In genomic region chr1:222711319-222712252, GRCh38 we compare ENCODE assay signal across 8 cellular contexts. TPM values are rescaled to one million over a fixed set of nuclear protein-coding genes. Genes with fewer than 3 reads are reported as not detected.
DNase-seq lines count a peak whose midpoint lies in the region; ATAC-seq and TF ChIP-seq lines count a peak whose summit lies in the region.

No MANE protein-coding gene starts in this region.

- DNase-seq in Caco-2 (peak; percentile 59 to 64), HPDE6-E6E7 (ENCODE audit: extremely low spot score) (peak; percentile 76), OCI-LY7 (ENCODE audit: low spot score) (peak; percentile 62), erythroblast (lab: John Stamatoyannopoulos, UW) (peak; percentile 95 to 96), myocyte (ENCODE audit: low read depth) (peak; percentile 71)
- peak; percentile 66 for DNase-seq in activated T-cell treated with anti-CD3 and anti-CD28 coated beads, Interleukin-2, amount 50 U/mL, for 1 hour
- peak; percentile 50 for DNase-seq in stimulated activated naive CD4-positive, alpha-beta T cell treated with Interleukin-2 at 50 U/mL for 16 hours (lab: John Stamatoyannopoulos, UW)

- H3K9me3 ChIP-seq in Caco-2 = no peaks in the 10 kb centered on the region
- no peaks in the 10 kb centered on the region for H3K9me3 ChIP-seq in OCI-LY7 (ENCODE audit: low read length)

- peak; percentile 32 for ATAC-seq in GM21360 (IDR thresholded peaks at IDR 0.05; ENCODE audit: unreplicated experiment)

- CTCF ChIA-PET in Caco-2 (lab: Charles Lee) = no interaction called here
- CTCF ChIA-PET in OCI-LY7 (lab: Charles Lee; ENCODE audit: unreplicated experiment) = interaction anchor here (0.6 kb wide), 1 partner anchor 252 kb away, joined by 3 read pairs; no protein-coding TSS in a partner anchor

- H3K27ac Mint-ChIP-seq in Caco-2 (ENCODE audit: unreplicated experiment) = peak overlapping the region; percentile 97

- H3K9me3 Mint-ChIP-seq in Caco-2 (ENCODE audit: unreplicated experiment) = no peaks in the 10 kb centered on the region

- peak overlapping the region; percentile 99 for H3K4me3 Mint-ChIP-seq in Caco-2 (ENCODE audit: unreplicated experiment)

- H3K4me3 ChIP-seq in Caco-2 (ENCODE audit: low read depth, low read length) (peak overlapping the region; percentile 77), OCI-LY7 (ENCODE audit: low read depth, low read length, poor library complexity, severe bottlenecking) (peak overlapping the region; percentile 98)

- H3K27ac ChIP-seq in OCI-LY7 (ENCODE audit: low read depth, low read length, poor library complexity, severe bottlenecking) = peak overlapping the region; percentile 51

- intact Hi-C loops in Caco-2 (cut with micrococcal nuclease; ENCODE audit: unreplicated experiment) (no loop called here), OCI-LY7 (cut with micrococcal nuclease; ENCODE audit: unreplicated experiment) (loop anchor here (1.0 to 10.0 kb wide), 4 partner anchors 21 to 969 kb away; partner anchors contain the start of gene DUSP10)

- H3K36me3 ChIP-seq in Caco-2 (ENCODE audit: control insufficient read depth, insufficient read depth, low read length) (no peaks in the 10 kb centered on the region), OCI-LY7 (ENCODE audit: insufficient read depth, low read length) (peaks cover 21% of the 10 kb centered on the region)

- H3K4me1 ChIP-seq in Caco-2 (peaks cover 3% of the 10 kb centered on the region; the same call in 1 of the 2 replicates), OCI-LY7 (ENCODE audit: insufficient read depth, low read length, poor library complexity, severe bottlenecking) (peaks cover 17% of the 10 kb centered on the region)

- H3K36me3 Mint-ChIP-seq in Caco-2 (ENCODE audit: insufficient read depth, unreplicated experiment) = peaks cover 26% of the 10 kb centered on the region

- BruUV-seq in Caco-2 (replicated peaks; lab: Mats Ljungman, UMichigan) = TSS peak; percentile 49
- TSS peak; percentile 69 for BruUV-seq in OCI-LY7 (replicated peaks; lab: Mats Ljungman, UMichigan)

- POLR2A ChIA-PET in Caco-2 (lab: Charles Lee) = interaction anchor here (0.5 kb wide), 1 partner anchor 407 kb away, joined by 4 read pairs; no protein-coding TSS in a partner anchor
- POLR2A ChIA-PET in OCI-LY7 (lab: Charles Lee) = interaction anchor here (0.6 to 1.9 kb wide), 6 partner anchors 9 to 122 kb away, joined by 3 to 13 read pairs (median 4); partner anchors contain the start of gene TAF1A

- H3K27me3 ChIP-seq in Caco-2 (replicated peaks; ENCODE audit: control insufficient read depth, insufficient read depth, low read length) = no peaks in the 10 kb centered on the region

- H3K4me1 Mint-ChIP-seq in Caco-2 (ENCODE audit: low read depth, unreplicated experiment) = no peaks in the 10 kb centered on the region

- TF ChIP-seq CTCF in Caco-2 (IDR thresholded peaks at IDR 0.05; ENCODE audit: insufficient read depth in 1 of 2, low read depth in 1 of 2, low read length in 1 of 2, severe bottlenecking in 1 of 2, unreplicated experiment in 1 of 2) = no peak
- TF ChIP-seq CTCF in OCI-LY7 (conservative IDR thresholded peaks at IDR 0.05; ENCODE audit: low read length) = no peak

- H3K27me3 Mint-ChIP-seq in Caco-2 (ENCODE audit: insufficient read depth, unreplicated experiment) = no peaks in the 10 kb centered on the region

- peaks cover 34% of the 10 kb centered on the region for H3K79me2 ChIP-seq in OCI-LY7 (ENCODE audit: insufficient read depth, low read depth, low read length)

- H2AFZ ChIP-seq in OCI-LY7 (ENCODE audit: low read length) = peak overlapping the region; percentile 33

- H4K20me1 ChIP-seq in OCI-LY7 (ENCODE audit: insufficient read depth, low read length) = no peaks in the 10 kb centered on the region

- peak; percentile 32 for TF ChIP-seq POLR2A in erythroblast (IDR thresholded peaks at IDR 0.05; ENCODE audit: low read length)

- H3K9me2 ChIP-seq in OCI-LY7 (ENCODE audit: insufficient read depth, low read length) = no peaks in the 10 kb centered on the region

- H3K4me2 ChIP-seq in OCI-LY7 (ENCODE audit: low read length) = peak overlapping the region; percentile 96

RNA-seq across cellular contexts. Expression of gene AIDA, which starts 0.7 kb away (rescaled TPM):
- total RNA-seq in Caco-2 (2022) = 55.1 TPM in 2 replicates
- total RNA-seq in OCI-LY7 (2014; rRNA removed; shearing (Covaris generic)) = 6.6 and 9.0 TPM in 2 replicates
- total RNA-seq in OCI-LY7 (2022) = 24.0 and 24.1 TPM in 2 replicates
- total RNA-seq in myocyte = 25.9 and 30.4 TPM in 2 replicates
- polyA plus RNA-seq in myocyte (2012) = 42.0 TPM

RNA-seq across cellular contexts. Expression of gene BROX, which starts 0.8 kb away (rescaled TPM):
- total RNA-seq in Caco-2 (2022) (31.9 and 32.9 TPM in 2 replicates), OCI-LY7 (2022) (34.0 and 37.9 TPM in 2 replicates), myocyte (56.0 and 67.7 TPM in 2 replicates)
- total RNA-seq in OCI-LY7 (2014; rRNA removed; shearing (Covaris generic)) = 21.4 and 22.3 TPM in 2 replicates
- polyA plus RNA-seq in myocyte (2012) = 18.7 TPM

RNA-seq across cellular contexts. Expression of gene FAM177B, which starts 25.4 kb away (rescaled TPM):
- total RNA-seq in Caco-2 (2022) = 0.70 TPM in 1 of 2 replicates, not detected in the other
- not detected in 2 replicates for total RNA-seq in OCI-LY7 (2014; rRNA removed; shearing (Covaris generic))
- total RNA-seq in OCI-LY7 (2022) = not detected in 2 replicates
- total RNA-seq in myocyte = not detected in 2 replicates
- polyA plus RNA-seq in myocyte (2012) = not detected

Comparison
In these comparisons a context has a peak if more than half of its experiments do, and no peak if none do; other contexts are left out.
1. Peak in every context shown above with its lines: DNase-seq, ATAC-seq, H3K4me3 ChIP-seq and H3K27ac ChIP-seq.